ENCODE assay signal across 13 cellular contexts in genomic region chr22:42612336-42612735, GRCh38. TPM values are rescaled to one million over a fixed set of nuclear protein-coding genes. Genes with fewer than 3 reads are reported as not detected.
DNase-seq lines count a peak whose midpoint lies in the region; ATAC-seq and TF ChIP-seq lines count a peak whose summit lies in the region.
"Had no signal": no experiment of that assay in that cellular context is flagged by ENCODE, and none has a peak within 500 bp of the region (broad histone marks: within the 10 kb centered on the region; RNA-seq: fewer than 3 reads in every experiment).

No MANE protein-coding gene starts in this region.

- H3K23ac ChIP-seq in mesenchymal stem cell (ENCODE audit: low read length in 2 of 2): no peak overlapping the region

- no peak for DNase-seq in activated T-cell treated with anti-CD3 and anti-CD28 coated beads, Interleukin-2, amount 50 U/mL, for 72 hours
- DNase-seq in activated T-cell treated with anti-CD3 and anti-CD28 coated beads, Interleukin-2, amount 50 U/mL, for 1 hour: no peak
- DNase-seq in activated CD8-positive, alpha-beta T cell treated with anti-CD3 and anti-CD28 coated beads for 36 hours: no peak
- DNase-seq in mesenchymal stem cell: no peak
- no peak for DNase-seq in thoracic aorta (ENCODE audit: low spot score)
- DNase-seq in aorta: no peak
- no peak for DNase-seq in NCI-H345 (lab: John Stamatoyannopoulos, UW)
- DNase-seq: central memory CD4-positive, alpha-beta T cell; midbrain; SHP77 had no signal

- no peak overlapping the region for H2BK12ac ChIP-seq in mesenchymal stem cell (ENCODE audit: low read length in 2 of 2)

- no peak overlapping the region for H3K18ac ChIP-seq in mesenchymal stem cell (ENCODE audit: low read depth in 1 of 2, low read length in 2 of 2)

- H3K36me3 Mint-ChIP-seq in activated T-cell treated with anti-CD3 and anti-CD28 coated beads, Interleukin-2, amount 50 U/mL, for 72 hours (ENCODE audit: insufficient read depth in 2 of 2): peaks cover 10 to 14% of the 10 kb centered on the region in 2 donors
- peaks cover 39% of the 10 kb centered on the region for H3K36me3 Mint-ChIP-seq in activated CD8-positive, alpha-beta T cell treated with anti-CD3 and anti-CD28 coated beads for 36 hours (ENCODE audit: low read depth)

- H3K4me1 ChIP-seq in mesenchymal stem cell (ENCODE audit: control insufficient read depth, insufficient read depth, low read depth, low read length): peaks cover 35% of the 10 kb centered on the region
- H3K4me1 ChIP-seq in thoracic aorta (ENCODE audit: control insufficient read depth in 1 of 2, low read depth in 2 of 2): peaks cover 45 to 65% of the 10 kb centered on the region in 2 donors
- no peaks in the 10 kb centered on the region for H3K4me1 ChIP-seq in aorta (ENCODE audit: control insufficient read depth in 1 of 2, insufficient read depth in 2 of 2, low read length in 2 of 2)

- peak overlapping the region in 1 of 2 experiments; percentile 83 for H3K4me3 ChIP-seq in mesenchymal stem cell (ENCODE audit: insufficient read depth in 1 of 2, low read depth in 1 of 2, low read length in 2 of 2)
- no peak overlapping the region for H3K4me3 ChIP-seq in thoracic aorta
- H3K4me3 ChIP-seq in aorta (ENCODE audit: low read length in 2 of 2): no peak overlapping the region

- peaks cover 10 to 11% of the 10 kb centered on the region in 2 experiments for H3K36me3 ChIP-seq in mesenchymal stem cell (ENCODE audit: control insufficient read depth in 1 of 2, insufficient read depth in 2 of 2, low read depth in 1 of 2, low read length in 2 of 2)
- no peaks in the 10 kb centered on the region for H3K36me3 ChIP-seq in thoracic aorta
- no peaks in the 10 kb centered on the region for H3K36me3 ChIP-seq in aorta (ENCODE audit: control insufficient read depth in 1 of 2, insufficient read depth in 2 of 2, low read length in 1 of 2)

- peaks cover 73% of the 10 kb centered on the region for H3K4me1 Mint-ChIP-seq in activated T-cell treated with anti-CD3 and anti-CD28 coated beads, Interleukin-2, amount 50 U/mL, for 72 hours (ENCODE audit: low read depth)
- peaks cover 59% of the 10 kb centered on the region for H3K4me1 Mint-ChIP-seq in activated CD8-positive, alpha-beta T cell treated with anti-CD3 and anti-CD28 coated beads for 36 hours (ENCODE audit: low read depth)

- CTCF ChIA-PET in activated CD8-positive, alpha-beta T cell treated with anti-CD3 and anti-CD28 coated beads for 36 hours (lab: Charles Lee): interaction anchor here (0.9 to 1.8 kb wide), 4 partner anchors 9 to 175 kb away, joined by 3 to 4 read pairs (median 4); no protein-coding TSS in a partner anchor

- no peak overlapping the region for H2BK5ac ChIP-seq in mesenchymal stem cell (ENCODE audit: low read depth, low read length, poor library complexity, severe bottlenecking)

- intact Hi-C loops in activated CD8-positive, alpha-beta T cell treated with anti-CD3 and anti-CD28 coated beads for 36 hours (cut with micrococcal nuclease): no loop called here
- intact Hi-C loops in aorta (cut with DNase I): no loop called here

- TF ChIP-seq CTCF in activated CD8-positive, alpha-beta T cell treated with anti-CD3 and anti-CD28 coated beads for 36 hours (IDR thresholded peaks at IDR 0.05): no peak
- no peak for TF ChIP-seq CTCF in thoracic aorta (IDR thresholded peaks at IDR 0.05)

- H3K9ac ChIP-seq in mesenchymal stem cell (ENCODE audit: low read length): peak overlapping the region; percentile 94

- no peak overlapping the region for H2BK15ac ChIP-seq in mesenchymal stem cell (ENCODE audit: low read depth, poor library complexity, severe bottlenecking)

- no peak overlapping the region for H3K14ac ChIP-seq in mesenchymal stem cell (ENCODE audit: low read length in 2 of 2)

- H3K79me1 ChIP-seq in mesenchymal stem cell (replicated peaks; ENCODE audit: low read length, poor library complexity, severe bottlenecking): no peaks in the 10 kb centered on the region

- no peak overlapping the region for H3K4ac ChIP-seq in mesenchymal stem cell (ENCODE audit: low read depth in 1 of 2, low read length in 2 of 2)

- H3K27ac ChIP-seq in mesenchymal stem cell (ENCODE audit: low read length, poor library complexity, severe bottlenecking) (peak overlapping the region; percentile 28), thoracic aorta (peak overlapping the region; percentile 9 to 91), aorta (ENCODE audit: low read depth in 1 of 2, low read length in 2 of 2) (no peak overlapping the region)

- peak overlapping the region; percentile 41 for H2AK5ac ChIP-seq in mesenchymal stem cell (ENCODE audit: low read length, severe bottlenecking)

- no peak overlapping the region for H4K8ac ChIP-seq in mesenchymal stem cell (ENCODE audit: low read length)

- H3K4me3 Mint-ChIP-seq in activated T-cell treated with anti-CD3 and anti-CD28 coated beads, Interleukin-2, amount 50 U/mL, for 72 hours: peak overlapping the region; percentile 92 to 93
- peak overlapping the region; percentile 91 for H3K4me3 Mint-ChIP-seq in activated CD8-positive, alpha-beta T cell treated with anti-CD3 and anti-CD28 coated beads for 36 hours

- H3K27me3 ChIP-seq in mesenchymal stem cell (ENCODE audit: control insufficient read depth in 1 of 2, insufficient read depth in 1 of 2, low read length in 2 of 2): no peaks in the 10 kb centered on the region
- H3K27me3 ChIP-seq in thoracic aorta (replicated peaks; ENCODE audit: insufficient read depth): no peaks in the 10 kb centered on the region
- peaks cover 0 to 5% of the 10 kb centered on the region in 2 donors for H3K27me3 ChIP-seq in aorta (ENCODE audit: control insufficient read depth in 1 of 2, insufficient read depth in 2 of 2, low read length in 1 of 2)
- H3K27me3 ChIP-seq: tibial nerve had no signal

- H3K9me3 Mint-ChIP-seq in activated T-cell treated with anti-CD3 and anti-CD28 coated beads, Interleukin-2, amount 50 U/mL, for 72 hours: no peaks in the 10 kb centered on the region
- H3K9me3 Mint-ChIP-seq in activated CD8-positive, alpha-beta T cell treated with anti-CD3 and anti-CD28 coated beads for 36 hours: no peaks in the 10 kb centered on the region

- no peak for ATAC-seq in activated T-cell treated with anti-CD3 and anti-CD28 coated beads, Interleukin-2, amount 50 U/mL, for 72 hours (replicated peaks in 1 of 2)
- no peak for ATAC-seq in activated CD8-positive, alpha-beta T cell treated with anti-CD3 and anti-CD28 coated beads for 36 hours
- ATAC-seq in thoracic aorta (ENCODE audit: insufficient number of reproducible peaks, low FRiP score, low read depth) (no peak), aorta (ENCODE audit: low FRiP score) (no peak), HG03378 (IDR thresholded peaks at IDR 0.05; ENCODE audit: unreplicated experiment) (no peak)

- H3K27me3 Mint-ChIP-seq in activated T-cell treated with anti-CD3 and anti-CD28 coated beads, Interleukin-2, amount 50 U/mL, for 72 hours (ENCODE audit: low read depth): no peaks in the 10 kb centered on the region
- H3K27me3 Mint-ChIP-seq in activated CD8-positive, alpha-beta T cell treated with anti-CD3 and anti-CD28 coated beads for 36 hours: no peaks in the 10 kb centered on the region

- no peak overlapping the region for H3K4me2 ChIP-seq in mesenchymal stem cell (ENCODE audit: low read length, poor library complexity, severe bottlenecking)

- peak overlapping the region; percentile 84 for H3K27ac Mint-ChIP-seq in activated T-cell treated with anti-CD3 and anti-CD28 coated beads, Interleukin-2, amount 50 U/mL, for 72 hours
- H3K27ac Mint-ChIP-seq in activated CD8-positive, alpha-beta T cell treated with anti-CD3 and anti-CD28 coated beads for 36 hours: peak overlapping the region; percentile 94

- WGBS in mesenchymal stem cell: 97% methylated on average over 11 of the region's 11 CpGs
- 62 to 64% methylated on average over 11 of the region's 11 CpGs for WGBS in aorta, 2 donors

- no peaks in the 10 kb centered on the region for H3K9me3 ChIP-seq in mesenchymal stem cell (ENCODE audit: control insufficient read depth, low read length)
- H3K9me3 ChIP-seq in thoracic aorta: no peaks in the 10 kb centered on the region
- H3K9me3 ChIP-seq in aorta (ENCODE audit: control insufficient read depth, low read length): no peaks in the 10 kb centered on the region
- H3K9me3 ChIP-seq: tibial nerve had no signal

- no peak overlapping the region for H2BK120ac ChIP-seq in mesenchymal stem cell (ENCODE audit: low read depth, low read length)

- no peak overlapping the region for H2AFZ ChIP-seq in mesenchymal stem cell (ENCODE audit: low read depth, low read length)

- no peak overlapping the region for H4K91ac ChIP-seq in mesenchymal stem cell (ENCODE audit: low read length)

- POLR2A ChIA-PET in activated CD8-positive, alpha-beta T cell treated with anti-CD3 and anti-CD28 coated beads for 36 hours (lab: Charles Lee): interaction anchor here (0.7 to 9.0 kb wide), 3 partner anchors 14 to 843 kb away, joined by 3 to 102 read pairs (median 69); no protein-coding TSS in a partner anchor

RNA-seq across cellular contexts. Expression of gene POLDIP3, which starts 2.3 kb away (rescaled TPM):
- total RNA-seq in activated T-cell treated with anti-CD3 and anti-CD28 coated beads, Interleukin-2, amount 50 U/mL, for 72 hours: 100 to 1,000 TPM in 1 of 2 donors, 10 to 100 TPM in 1; 84.0 to 108 TPM
- total RNA-seq in activated CD8-positive, alpha-beta T cell treated with anti-CD3 and anti-CD28 coated beads for 36 hours: 10 to 100 TPM; 70.2 to 71.1 TPM
- 26.3 TPM for polyA plus RNA-seq in mesenchymal stem cell (2013, experiment 1 of 2)
- polyA plus RNA-seq in mesenchymal stem cell (2013, experiment 2 of 2): 25.3 TPM
- total RNA-seq in thoracic aorta (10 to 100 TPM; 38.2 to 38.7 TPM), aorta (10 to 100 TPM; 49.2 to 49.6 TPM)
- polyA plus RNA-seq in aorta: 10 to 100 TPM; 26.0 to 32.9 TPM

RNA-seq across cellular contexts. Expression of gene ATP5MGL, which starts 28.1 kb away (rescaled TPM):
- 1 to 10 TPM in 1 of 2 donors, under 1 TPM in 1; 0.31 to 1.2 TPM for total RNA-seq in activated T-cell treated with anti-CD3 and anti-CD28 coated beads, Interleukin-2, amount 50 U/mL, for 72 hours
- total RNA-seq in activated CD8-positive, alpha-beta T cell treated with anti-CD3 and anti-CD28 coated beads for 36 hours: under 1 TPM; 0.54 to 0.59 TPM
- not detected for polyA plus RNA-seq in mesenchymal stem cell (2013, experiment 1 of 2)
- polyA plus RNA-seq in mesenchymal stem cell (2013, experiment 2 of 2): not detected
- total RNA-seq in thoracic aorta: not detected
- total RNA-seq in aorta: 1 to 10 TPM; 1.5 to 2.7 TPM
- polyA plus RNA-seq in aorta: not detected
- total RNA-seq: HT-29 had no signal

RNA-seq across cellular contexts. Expression of gene CYB5R3, which starts 36.9 kb away (rescaled TPM):
- total RNA-seq in activated T-cell treated with anti-CD3 and anti-CD28 coated beads, Interleukin-2, amount 50 U/mL, for 72 hours: 10 to 100 TPM; 60.7 to 67.1 TPM
- 10 to 100 TPM; 64.2 to 64.3 TPM for total RNA-seq in activated CD8-positive, alpha-beta T cell treated with anti-CD3 and anti-CD28 coated beads for 36 hours
- polyA plus RNA-seq in mesenchymal stem cell (2013, experiment 1 of 2): 390 TPM
- polyA plus RNA-seq in mesenchymal stem cell (2013, experiment 2 of 2): 388 TPM
- 100 to 1,000 TPM; 209 to 606 TPM for total RNA-seq in thoracic aorta
- 100 to 1,000 TPM; 430 to 444 TPM for total RNA-seq in aorta
- 100 to 1,000 TPM; 346 to 756 TPM for polyA plus RNA-seq in aorta

RNA-seq across cellular contexts. Expression of gene SERHL2, which starts 58.6 kb away (rescaled TPM):
- 1 to 10 TPM; 1.2 to 1.6 TPM for total RNA-seq in activated T-cell treated with anti-CD3 and anti-CD28 coated beads, Interleukin-2, amount 50 U/mL, for 72 hours
- 1 to 10 TPM; 1.1 to 1.4 TPM for total RNA-seq in activated CD8-positive, alpha-beta T cell treated with anti-CD3 and anti-CD28 coated beads for 36 hours
- polyA plus RNA-seq in mesenchymal stem cell (2013, experiment 1 of 2): 2.5 TPM
- 2.9 TPM for polyA plus RNA-seq in mesenchymal stem cell (2013, experiment 2 of 2)
- total RNA-seq in thoracic aorta (1 to 10 TPM in 1 of 2 donors, not detected in 1; 1.9 TPM), aorta (1 to 10 TPM; 2.0 to 2.9 TPM)
- polyA plus RNA-seq in aorta: 1 to 10 TPM; 1.6 to 4.2 TPM
- total RNA-seq: HT-29 had no signal

Comparison
In these comparisons a context has a peak if more than half of its experiments do, and no peak if none do; other contexts are left out.
1. H3K27ac ChIP-seq: peak in mesenchymal stem cell (single experiment) and thoracic aorta (2 of 2); none in aorta (0 of 2).